19 cellular contexts compared by ENCODE assay signal in genomic region chr12:108616359-108616758, GRCh38. TPM values are rescaled to one million over a fixed set of nuclear protein-coding genes. Genes with fewer than 3 reads are reported as not detected.
DNase-seq lines count a peak whose midpoint lies in the region; ATAC-seq, FAIRE-seq and TF ChIP-seq lines count a peak whose summit lies in the region.
"Had no signal": no experiment of that assay in that cellular context is flagged by ENCODE, and none has a peak within 500 bp of the region (broad histone marks: within the 10 kb centered on the region; RNA-seq: fewer than 3 reads in every experiment).

No MANE protein-coding gene starts in this region.

- H3K27ac Mint-ChIP-seq in activated CD4-positive, alpha-beta T cell treated with anti-CD3 and anti-CD28 coated beads for 36 hours, result peak overlapping the region; percentile 77
- peak overlapping the region; percentile 96 to 97 for H3K27ac Mint-ChIP-seq in T-cell
- peak overlapping the region; percentile 98 to 99 for H3K27ac Mint-ChIP-seq in effector memory CD8-positive, alpha-beta T cell
- H3K27ac Mint-ChIP-seq: progenitor cell of endocrine pancreas had no signal

- peak overlapping the region; percentile 32 to 78 (median 64) for H3K27ac ChIP-seq in spleen
- peak overlapping the region in 1 of 2 donors; percentile 67 for H3K27ac ChIP-seq in small intestine (ENCODE audit: low read depth in 1 of 2, low read length in 1 of 2)
- H3K27ac ChIP-seq: suprapubic skin, WERI-Rb-1 had no signal

- H3K4me3 Mint-ChIP-seq in activated CD4-positive, alpha-beta T cell treated with anti-CD3 and anti-CD28 coated beads for 36 hours, result no peak overlapping the region
- peak overlapping the region in 1 of 3 donors; percentile 69 for H3K4me3 Mint-ChIP-seq in T-cell
- H3K4me3 Mint-ChIP-seq in effector memory CD8-positive, alpha-beta T cell, result peak overlapping the region; percentile 75 to 79

- H3K36me3 ChIP-seq in spleen, result peaks cover 0 to 15% (median 0%) of the 10 kb centered on the region in 6 donors
- no peaks in the 10 kb centered on the region for H3K36me3 ChIP-seq in small intestine (ENCODE audit: control insufficient read depth in 2 of 2, insufficient read depth in 2 of 2, low read length in 2 of 2)
- H3K36me3 ChIP-seq: esophagus squamous epithelium, suprapubic skin, WERI-Rb-1 had no signal

- no peak for TF ChIP-seq CTCF in spleen (IDR thresholded peaks at IDR 0.05 in 8 of 11, conservative IDR thresholded peaks at IDR 0.05 in 3 of 11)

- DNase-seq in activated CD4-positive, alpha-beta T cell treated with anti-CD3 and anti-CD28 coated beads for 36 hours, result no peak
- DNase-seq in activated CD4-positive, alpha-beta T cell treated with anti-CD3 and anti-CD28 coated beads, Interleukin-2, amount 50 U/mL, for 48 hours, result no peak
- DNase-seq in T-cell (no peak), spleen (no peak), AG08396 (ENCODE audit: low spot score) (no peak), small intestine (no peak), ureter (ENCODE audit: low spot score) (no peak)
- DNase-seq in effector memory CD8-positive, alpha-beta T cell, result no peak
- DNase-seq: esophagus squamous epithelium, heart right ventricle, NCI-H187 treated with DMSO at 0.1 percent for 48 hours, NCI-H524 treated with DMSO at 0.1 percent for 48 hours, WERI-Rb-1 had no signal

- intact Hi-C loops in activated CD4-positive, alpha-beta T cell treated with anti-CD3 and anti-CD28 coated beads for 36 hours (cut with DNase I, micrococcal nuclease), result loop anchor here in 1 of 2 experiments (10.0 kb wide), 1 partner anchor 852 kb away; the partner anchor contains the start of gene PRDM4
- intact Hi-C loops in spleen (cut with DNase I; ENCODE audit: low total_unique reads), result no loop called here

- WGBS in spleen, 5 donors, result 92 to 100% (median 96%) methylated on average over 2 of the region's 2 CpGs
- 93 to 100% (median 96%) methylated on average over 2 of the region's 2 CpGs for WGBS in small intestine, 3 donors

- H3K27me3 ChIP-seq in spleen (replicated peaks in 1 of 7), result no peaks in the 10 kb centered on the region
- H3K27me3 ChIP-seq in small intestine (ENCODE audit: control insufficient read depth in 2 of 2, insufficient read depth in 2 of 2, low read length in 2 of 2), result no peaks in the 10 kb centered on the region
- H3K27me3 ChIP-seq: esophagus squamous epithelium, heart right ventricle, suprapubic skin had no signal

- H3K4me3 ChIP-seq in spleen (no peak overlapping the region), small intestine (ENCODE audit: low read depth in 1 of 2, low read length in 2 of 2) (no peak overlapping the region)
- H3K4me3 ChIP-seq: esophagus squamous epithelium, heart right ventricle, suprapubic skin had no signal

- H3K9me3 ChIP-seq in spleen, result peaks cover 0 to 9% (median 7%) of the 10 kb centered on the region in 8 donors
- no peaks in the 10 kb centered on the region for H3K9me3 ChIP-seq in small intestine (ENCODE audit: control insufficient read depth, low read depth)
- H3K9me3 ChIP-seq: esophagus squamous epithelium, suprapubic skin had no signal

- no peak for TF ChIP-seq POLR2A in spleen (IDR thresholded peaks at IDR 0.05)

- no peak for ATAC-seq in activated CD4-positive, alpha-beta T cell treated with anti-CD3 and anti-CD28 coated beads for 36 hours
- no peak for ATAC-seq in T-cell (replicated peaks in 1 of 4)
- no peak for ATAC-seq in effector memory CD8-positive, alpha-beta T cell (replicated peaks)
- ATAC-seq: Panc1 had no signal

- POLR2A ChIA-PET in activated CD4-positive, alpha-beta T cell treated with anti-CD3 and anti-CD28 coated beads for 36 hours (lab: Charles Lee), result interaction anchor here (0.9 to 2.1 kb wide), 5 partner anchors 12 to 54 kb away, joined by 4 to 8 read pairs (median 7); partner anchors contain the start of gene ISCU
- POLR2A ChIA-PET in T-cell (lab: Charles Lee), result interaction anchor here (1.1 to 2.1 kb wide), 2 partner anchors 19 to 52 kb away, joined by 3 to 13 read pairs; no protein-coding TSS in a partner anchor

- no peak for FAIRE-seq in small intestine (lab: Jason Lieb, UNC)
- FAIRE-seq: astrocyte, keratinocyte had no signal

- H3K4me1 Mint-ChIP-seq in activated CD4-positive, alpha-beta T cell treated with anti-CD3 and anti-CD28 coated beads for 36 hours, result peaks cover 41% of the 10 kb centered on the region
- peaks cover 46 to 77% (median 57%) of the 10 kb centered on the region in 3 donors for H3K4me1 Mint-ChIP-seq in T-cell
- peaks cover 46 to 64% of the 10 kb centered on the region in 2 donors for H3K4me1 Mint-ChIP-seq in effector memory CD8-positive, alpha-beta T cell (ENCODE audit: low read depth in 2 of 2)

- H3K4me1 ChIP-seq in spleen (peaks cover 26 to 82% (median 58%) of the 10 kb centered on the region in 6 donors), small intestine (ENCODE audit: control insufficient read depth in 2 of 2, insufficient read depth in 1 of 2, low read depth in 1 of 2, low read length in 1 of 2) (no peaks in the 10 kb centered on the region)

- H3K27me3 Mint-ChIP-seq in activated CD4-positive, alpha-beta T cell treated with anti-CD3 and anti-CD28 coated beads for 36 hours, result no peaks in the 10 kb centered on the region
- no peaks in the 10 kb centered on the region for H3K27me3 Mint-ChIP-seq in T-cell
- H3K27me3 Mint-ChIP-seq in effector memory CD8-positive, alpha-beta T cell, result no peaks in the 10 kb centered on the region

- CTCF ChIA-PET in activated CD4-positive, alpha-beta T cell treated with anti-CD3 and anti-CD28 coated beads for 36 hours (lab: Charles Lee), result interaction anchor here (0.6 to 9.0 kb wide), 10 partner anchors 15 to 698 kb away, joined by 3 to 270 read pairs (median 23); partner anchors contain the start of genes ISCU, SART3 and SELPLG
- CTCF ChIA-PET in T-cell (lab: Charles Lee), result interaction anchor here (0.6 to 5.0 kb wide), 6 partner anchors 15 to 1812 kb away, joined by 3 to 140 read pairs (median 48); partner anchors contain the start of genes ISCU (in 1 of the 2), SART3 (in 1 of the 2) and SELPLG (in 1 of the 2)

- H3K9me3 Mint-ChIP-seq in activated CD4-positive, alpha-beta T cell treated with anti-CD3 and anti-CD28 coated beads for 36 hours (ENCODE audit: low read depth), result peaks cover 9% of the 10 kb centered on the region
- H3K9me3 Mint-ChIP-seq in T-cell, result peaks cover 0 to 6% (median 0%) of the 10 kb centered on the region in 3 donors
- peaks cover 0 to 7% of the 10 kb centered on the region in 2 donors for H3K9me3 Mint-ChIP-seq in effector memory CD8-positive, alpha-beta T cell

- peaks cover 14% of the 10 kb centered on the region for H3K36me3 Mint-ChIP-seq in activated CD4-positive, alpha-beta T cell treated with anti-CD3 and anti-CD28 coated beads for 36 hours (ENCODE audit: low read depth)
- H3K36me3 Mint-ChIP-seq in T-cell, result peaks cover 24% of the 10 kb centered on the region
- H3K36me3 Mint-ChIP-seq in effector memory CD8-positive, alpha-beta T cell (ENCODE audit: insufficient read depth), result peaks cover 48% of the 10 kb centered on the region

RNA-seq across cellular contexts. Expression of gene SELPLG, which starts 17.3 kb away (rescaled TPM):
- total RNA-seq in activated CD4-positive, alpha-beta T cell treated with anti-CD3 and anti-CD28 coated beads for 36 hours, result 10 to 100 TPM; 31.0 to 36.9 TPM
- total RNA-seq in T-cell, result 100 to 1,000 TPM; 102 to 220 (median 215) TPM
- total RNA-seq in spleen, result 100 to 1,000 TPM in 3 of 7 donors, 10 to 100 TPM in 4; 68.4 to 220 (median 91.7) TPM
- polyA plus RNA-seq in spleen, result 10 to 100 TPM; 23.6 to 30.9 (median 23.7) TPM
- polyA plus RNA-seq in small intestine, result 1 to 10 TPM; 1.1 to 7.2 (median 2.4) TPM
- total RNA-seq in ureter, result 4.3 TPM
- total RNA-seq: progenitor cell of endocrine pancreas had no signal

RNA-seq across cellular contexts. Expression of gene TMEM119, which starts 18.5 kb away (rescaled TPM):
- total RNA-seq in activated CD4-positive, alpha-beta T cell treated with anti-CD3 and anti-CD28 coated beads for 36 hours, result under 1 TPM; 0.21 to 0.28 TPM
- 1 to 10 TPM in 2 of 5 donors, under 1 TPM in 3; 0.13 to 3.9 (median 0.98) TPM for total RNA-seq in T-cell
- 10 to 100 TPM in 5 of 7 donors, 1 to 10 TPM in 2; 8.8 to 23.8 (median 14.1) TPM for total RNA-seq in spleen
- polyA plus RNA-seq in spleen, result 10 to 100 TPM; 17.7 to 50.0 (median 34.8) TPM
- 1 to 10 TPM in 2 of 3 donors, under 1 TPM in 1; 0.67 to 6.9 (median 5.1) TPM for polyA plus RNA-seq in small intestine
- 15.9 TPM for total RNA-seq in ureter
- total RNA-seq: A172, progenitor cell of endocrine pancreas had no signal
- polyA plus RNA-seq: keratinocyte had no signal

RNA-seq across cellular contexts. Expression of gene ISCU, which starts 54.0 kb away (rescaled TPM):
- total RNA-seq in activated CD4-positive, alpha-beta T cell treated with anti-CD3 and anti-CD28 coated beads for 36 hours, result 10 to 100 TPM; 67.3 to 83.8 TPM
- 100 to 1,000 TPM; 108 to 190 (median 130) TPM for total RNA-seq in T-cell
- total RNA-seq in spleen, result 100 to 1,000 TPM in 6 of 7 donors, 10 to 100 TPM in 1; 98.9 to 220 (median 144) TPM
- polyA plus RNA-seq in spleen, result 100 to 1,000 TPM; 182 to 204 (median 187) TPM
- 100 to 1,000 TPM; 112 to 178 (median 153) TPM for polyA plus RNA-seq in small intestine
- 131 TPM for total RNA-seq in ureter

RNA-seq across cellular contexts. Expression of gene SART3, which starts 55.4 kb away (rescaled TPM):
- 10 to 100 TPM; 69.3 to 87.1 TPM for total RNA-seq in activated CD4-positive, alpha-beta T cell treated with anti-CD3 and anti-CD28 coated beads for 36 hours
- total RNA-seq in T-cell (100 to 1,000 TPM in 1 of 5 donors, 10 to 100 TPM in 4; 76.3 to 107 (median 84.9) TPM), spleen (100 to 1,000 TPM in 1 of 7 donors, 10 to 100 TPM in 6; 61.4 to 118 (median 72.1) TPM), ureter (64.9 TPM)
- polyA plus RNA-seq in spleen (10 to 100 TPM; 13.1 to 19.8 (median 14.6) TPM), small intestine (10 to 100 TPM; 15.9 to 19.8 (median 19.5) TPM)
